In genomic region chr5:84372066-84372700, GRCh38 we compare ENCODE assay signal across 21 cellular contexts. TPM values are rescaled to one million over a fixed set of nuclear protein-coding genes. Genes with fewer than 3 reads are reported as not detected.
A peak's percentile ranks its signal among the peaks of the same experiment; 100 is the strongest.
DNase-seq lines count a peak whose midpoint lies in the region; FAIRE-seq and TF ChIP-seq lines count a peak whose summit lies in the region.
"Had no signal": no experiment of that assay in that cellular context is flagged by ENCODE, and none has a peak within 500 bp of the region (broad histone marks: within the 10 kb centered on the region; RNA-seq: fewer than 3 reads in every experiment).

No MANE protein-coding gene starts in this region.

- H3K9me1 ChIP-seq in endothelial cell of umbilical vein (replicated peaks; ENCODE audit: control insufficient read depth, extremely low read depth, insufficient read depth, low read length), result no peaks in the 10 kb centered on the region

- TF ChIP-seq POLR2A in endothelial cell of umbilical vein (IDR thresholded peaks at IDR 0.05; ENCODE audit: low read depth, low read length), result no peak

- DNase-seq in Daoy (ENCODE audit: low read depth) (peak; percentile 42), SJSA1 (ENCODE audit: low read depth in 1 of 2, low spot score in 2 of 2) (peak; percentile 48 to 91), endothelial cell of umbilical vein (ENCODE audit: low read depth, low spot score) (peak; percentile 61), non-pigmented ciliary epithelial cell (ENCODE audit: low read depth) (peak; percentile 84), HT-29 (ENCODE audit: low spot score) (no peak), NOMO-1 treated with DMSO at 0.1 percent for 48 hours (lab: John Stamatoyannopoulos, UW; ENCODE audit: unreplicated experiment) (no peak), NCI-H1105 (lab: John Stamatoyannopoulos, UW) (no peak)
- DNase-seq in activated naive CD8-positive, alpha-beta T cell treated with anti-CD3 and anti-CD28 coated beads for 36 hours, result no peak
- DNase-seq: activated CD4-positive, alpha-beta memory T cell treated with anti-CD3 and anti-CD28 coated beads, Interleukin-2, amount 10 ng/mL, durations not matched to agents 7 days and 5 days; activated T-cell treated with anti-CD3 and anti-CD28 coated beads, Interleukin-2, amount 50 U/mL, for 4 hours; heart left ventricle; NCI-H774; right cardiac atrium; RPMI8226; stimulated activated CD4-positive, alpha-beta T cell treated with anti-CD3 and anti-CD28 coated beads, Interleukin-2, amount 100 ng/mL, for 24 hours; substantia nigra; WERI-Rb-1 had no signal

- H3K4me2 ChIP-seq in endothelial cell of umbilical vein (ENCODE audit: insufficient read depth, low read length), result peak overlapping the region; percentile 3

- H3K36me3 ChIP-seq in SJSA1 (peaks cover 26% of the 10 kb centered on the region), endothelial cell of umbilical vein (ENCODE audit: control insufficient read depth in 2 of 2, extremely low read depth in 1 of 2, insufficient read depth in 2 of 2, low read length in 2 of 2) (no peaks in the 10 kb centered on the region)
- H3K36me3 ChIP-seq: heart left ventricle, neutrophil, WERI-Rb-1 had no signal

- no peak overlapping the region for H3K9ac ChIP-seq in endothelial cell of umbilical vein (replicated peaks; ENCODE audit: extremely low read depth, insufficient read depth, low read length)

- POLR2A ChIA-PET in endothelial cell of umbilical vein (lab: Charles Lee), result no interaction called here

- no TSS peak for BruUV-seq in endothelial cell of umbilical vein (replicated peaks; lab: Mats Ljungman, UMichigan)

- no peak for TF ChIP-seq CTCF in endothelial cell of umbilical vein (IDR thresholded peaks at IDR 0.05; ENCODE audit: extremely low read depth in 1 of 2, insufficient read depth in 1 of 2, low read depth in 1 of 2, low read length in 2 of 2)

- peaks cover 2% of the 10 kb centered on the region for H3K9me3 Mint-ChIP-seq in activated naive CD8-positive, alpha-beta T cell treated with anti-CD3 and anti-CD28 coated beads for 36 hours
- H3K9me3 Mint-ChIP-seq: activated CD4-positive, alpha-beta memory T cell treated with anti-CD3 and anti-CD28 coated beads, Interleukin-2, amount 10 ng/mL, durations not matched to agents 7 days and 5 days; activated T-cell treated with anti-CD3 and anti-CD28 coated beads, Interleukin-2, amount 50 U/mL, for 4 hours had no signal

- peaks cover 5% of the 10 kb centered on the region for H3K27me3 Mint-ChIP-seq in activated naive CD8-positive, alpha-beta T cell treated with anti-CD3 and anti-CD28 coated beads for 36 hours
- H3K27me3 Mint-ChIP-seq: activated CD4-positive, alpha-beta memory T cell treated with anti-CD3 and anti-CD28 coated beads, Interleukin-2, amount 10 ng/mL, durations not matched to agents 7 days and 5 days; activated naive CD8-positive, alpha-beta T cell; central memory CD8-positive, alpha-beta T cell had no signal

- H3K4me3 Mint-ChIP-seq in activated naive CD8-positive, alpha-beta T cell treated with anti-CD3 and anti-CD28 coated beads for 36 hours, result no peak overlapping the region
- H3K4me3 Mint-ChIP-seq: activated CD4-positive, alpha-beta memory T cell treated with anti-CD3 and anti-CD28 coated beads, Interleukin-2, amount 10 ng/mL, durations not matched to agents 7 days and 5 days; activated naive CD8-positive, alpha-beta T cell; activated T-cell treated with anti-CD3 and anti-CD28 coated beads, Interleukin-2, amount 50 U/mL, for 4 hours; central memory CD8-positive, alpha-beta T cell had no signal

- CTCF ChIA-PET in endothelial cell of umbilical vein (lab: Charles Lee), result interaction anchor here (1.0 kb wide), 1 partner anchor 66 kb away, joined by 3 read pairs; no protein-coding TSS in a partner anchor

- no peak overlapping the region for H3K27ac Mint-ChIP-seq in activated naive CD8-positive, alpha-beta T cell treated with anti-CD3 and anti-CD28 coated beads for 36 hours
- H3K27ac Mint-ChIP-seq: activated CD4-positive, alpha-beta memory T cell treated with anti-CD3 and anti-CD28 coated beads, Interleukin-2, amount 10 ng/mL, durations not matched to agents 7 days and 5 days; activated naive CD8-positive, alpha-beta T cell had no signal

- H3K36me3 Mint-ChIP-seq in activated naive CD8-positive, alpha-beta T cell treated with anti-CD3 and anti-CD28 coated beads for 36 hours, result no peaks in the 10 kb centered on the region
- H3K36me3 Mint-ChIP-seq: activated naive CD8-positive, alpha-beta T cell had no signal

- H2AFZ ChIP-seq in endothelial cell of umbilical vein (ENCODE audit: low read depth, low read length), result no peak overlapping the region

- H3K9me3 ChIP-seq in SJSA1 (replicated peaks) (no peaks in the 10 kb centered on the region), endothelial cell of umbilical vein (replicated peaks; ENCODE audit: control insufficient read depth, insufficient read depth, low read length) (no peaks in the 10 kb centered on the region)
- H3K9me3 ChIP-seq: heart left ventricle, neutrophil had no signal

- intact Hi-C loops in endothelial cell of umbilical vein (cut with micrococcal nuclease), result no loop called here

- dilution Hi-C loops in endothelial cell of umbilical vein (cut with MboI; ENCODE audit: extremely low pct_ligation_motif_present, low sequenced_read_pairs), result no loop called here

- H3K4me1 Mint-ChIP-seq in activated naive CD8-positive, alpha-beta T cell treated with anti-CD3 and anti-CD28 coated beads for 36 hours, result no peaks in the 10 kb centered on the region
- H3K4me1 Mint-ChIP-seq: activated CD4-positive, alpha-beta memory T cell treated with anti-CD3 and anti-CD28 coated beads, Interleukin-2, amount 10 ng/mL, durations not matched to agents 7 days and 5 days; central memory CD8-positive, alpha-beta T cell had no signal

- H3K27me3 ChIP-seq in SJSA1 (replicated peaks) (no peaks in the 10 kb centered on the region), endothelial cell of umbilical vein (ENCODE audit: control insufficient read depth in 2 of 2, insufficient read depth in 2 of 2, low read length in 2 of 2) (no peaks in the 10 kb centered on the region)
- H3K27me3 ChIP-seq: heart left ventricle, neutrophil had no signal

- H3K79me2 ChIP-seq in endothelial cell of umbilical vein (ENCODE audit: control insufficient read depth, insufficient read depth, low read length), result no peaks in the 10 kb centered on the region

- no peaks in the 10 kb centered on the region for H4K20me1 ChIP-seq in endothelial cell of umbilical vein (replicated peaks; ENCODE audit: control insufficient read depth, extremely low read depth, insufficient read depth, low read length)

- H3K4me3 ChIP-seq in SJSA1 (no peak overlapping the region), endothelial cell of umbilical vein (replicated peaks in 1 of 3; ENCODE audit: insufficient read depth in 1 of 3, low read depth in 1 of 3, low read length in 3 of 3) (no peak overlapping the region)
- H3K4me3 ChIP-seq: heart left ventricle had no signal

- FAIRE-seq in endothelial cell of umbilical vein (lab: Jason Lieb, UNC), result no peak
- FAIRE-seq: D721Med had no signal

- H3K4me1 ChIP-seq in SJSA1 (replicated peaks), result peaks cover 56% of the 10 kb centered on the region
- H3K4me1 ChIP-seq in endothelial cell of umbilical vein (ENCODE audit: control insufficient read depth, extremely low read depth, insufficient read depth, low read length), result no peaks in the 10 kb centered on the region
- H3K4me1 ChIP-seq: heart left ventricle had no signal

- peak overlapping the region; percentile 74 for H3K27ac ChIP-seq in SJSA1
- no peak overlapping the region for H3K27ac ChIP-seq in endothelial cell of umbilical vein (ENCODE audit: insufficient read depth, low read depth, low read length)
- H3K27ac ChIP-seq: heart left ventricle, neutrophil, WERI-Rb-1 had no signal

TF ChIP-seq in endothelial cell of umbilical vein, 7 proteins besides CTCF, POLR2A, EP300 and RAD21:
- TF ChIP-seq GATA2 (IDR thresholded peaks at IDR 0.05; ENCODE audit: insufficient read depth, insufficient read length, low read depth, low read length) (no peak), POLR2AphosphoS5 (IDR thresholded peaks at IDR 0.05; ENCODE audit: insufficient read depth, low read depth, low read length) (no peak), MYC (IDR thresholded peaks at IDR 0.05; ENCODE audit: low read depth, low read length) (no peak), FOS (IDR thresholded peaks at IDR 0.05; ENCODE audit: borderline replicate concordance, insufficient read depth, low read length) (no peak), JUN (IDR thresholded peaks at IDR 0.05; ENCODE audit: borderline replicate concordance, insufficient read depth, insufficient read length, low read depth) (no peak), EZH2 (IDR thresholded peaks at IDR 0.05; ENCODE audit: borderline replicate concordance, low read depth, low read length, severe bottlenecking) (no peak)
- TF ChIP-seq, protein P1, sequence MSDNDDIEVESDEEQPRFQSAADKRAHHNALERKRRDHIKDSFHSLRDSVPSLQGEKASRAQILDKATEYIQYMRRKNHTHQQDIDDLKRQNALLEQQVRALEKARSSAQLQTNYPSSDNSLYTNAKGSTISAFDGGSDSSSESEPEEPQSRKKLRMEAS (IDR thresholded peaks at IDR 0.05; ENCODE audit: insufficient read depth, insufficient read length), result no peak

RNA-seq across cellular contexts. Expression of gene EDIL3, which starts 12.5 kb away (rescaled TPM):
- 184 and 191 TPM in 2 replicates for total RNA-seq in Daoy (2014; rRNA removed; shearing (Covaris generic))
- 290 and 465 TPM in 2 replicates for total RNA-seq in SJSA1 (2014; rRNA removed; shearing (Covaris generic))
- 28.8 and 41.2 TPM in 2 replicates for total RNA-seq in endothelial cell of umbilical vein
- 6.5 and 9.1 TPM in 2 replicates for polyA plus RNA-seq in endothelial cell of umbilical vein
- 12.0 and 13.4 TPM in 2 replicates for polyA plus RNA-seq in endothelial cell of umbilical vein (2011; cell fraction: cytosol; rRNA removed)
- polyA plus RNA-seq in endothelial cell of umbilical vein (2011; cell fraction: nucleus; rRNA removed), result 8.6 and 13.8 TPM in 2 replicates
- polyA plus RNA-seq in endothelial cell of umbilical vein (2012), result 41.6 TPM in 2 replicates
- polyA minus RNA-seq in endothelial cell of umbilical vein, result 20.0 and 21.2 TPM in 2 replicates
- not detected for polyA minus RNA-seq in endothelial cell of umbilical vein (2011; cell fraction: cytosol; rRNA and poly(A)+ RNA removed)
- polyA minus RNA-seq in endothelial cell of umbilical vein (2011; cell fraction: nucleus; rRNA and poly(A)+ RNA removed), result 21.2 and 28.5 TPM in 2 replicates
- not detected in 2 replicates for total RNA-seq in HT-29 (2014; rRNA removed; shearing (Covaris generic))
- not detected for total RNA-seq in activated naive CD8-positive, alpha-beta T cell treated with anti-CD3 and anti-CD28 coated beads for 36 hours
- total RNA-seq: activated CD4-positive, alpha-beta memory T cell treated with anti-CD3 and anti-CD28 coated beads, Interleukin-2, amount 10 ng/mL, durations not matched to agents 7 days and 5 days had no signal

Comparison
In these comparisons a context has a peak if more than half of its experiments do, and no peak if none do; other contexts are left out.
1. DNase-seq: peak in Daoy (single experiment), SJSA1 (2 of 2), endothelial cell of umbilical vein (single experiment) and non-pigmented ciliary epithelial cell (single experiment); none in HT-29 (single experiment), activated naive CD8-positive, alpha-beta T cell treated with anti-CD3 and anti-CD28 coated beads for 36 hours (single experiment), NOMO-1 treated with DMSO at 0.1 percent for 48 hours (single experiment) and NCI-H1105 (single experiment).
2. RNA of gene EDIL3, which starts 12.5 kb away (total RNA-seq): 290 to 465 TPM in SJSA1, 184 to 191 TPM in Daoy and 28.8 to 41.2 TPM in endothelial cell of umbilical vein; not detected in HT-29 and not detected in activated naive CD8-positive, alpha-beta T cell treated with anti-CD3 and anti-CD28 coated beads for 36 hours; every median in the first group is over 10 times any median in the second.